In the genomic region with DNA sequence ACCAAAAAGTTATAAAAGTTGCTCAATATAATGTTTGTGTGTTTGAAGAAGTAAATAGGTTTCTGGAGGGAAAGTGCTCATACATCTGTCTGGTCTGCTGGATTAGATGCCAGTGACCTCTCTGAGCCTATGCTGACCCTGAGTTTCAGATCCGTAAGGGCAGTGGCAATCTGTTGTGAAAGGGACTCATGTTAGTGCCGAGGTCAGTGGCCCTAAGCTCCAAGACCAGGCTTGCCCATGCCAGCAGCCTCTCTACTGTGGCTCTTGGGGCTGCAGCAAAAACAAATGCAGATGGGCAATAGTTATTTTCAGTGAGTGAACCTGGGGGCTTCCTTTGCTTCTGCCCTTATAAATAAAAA, we compare ENCODE assay signal across 20 cellular contexts. TPM values are rescaled to one million over a fixed set of nuclear protein-coding genes. Genes with fewer than 3 reads are reported as not detected.
A peak's percentile ranks its signal among the peaks of the same experiment; 100 is the strongest.
DNase-seq lines count a peak whose midpoint lies in the region; ATAC-seq and TF ChIP-seq lines count a peak whose summit lies in the region.
"Had no signal": no experiment of that assay in that cellular context is flagged by ENCODE, and none has a peak within 500 bp of the region (broad histone marks: within the 10 kb centered on the region; RNA-seq: fewer than 3 reads in every experiment).

No MANE protein-coding gene starts in this region.

- H3K9me3 ChIP-seq in right atrium auricular region (no peaks in the 10 kb centered on the region), mucosa of rectum (ENCODE audit: control insufficient read depth in 2 of 2, low read length in 2 of 2) (no peaks in the 10 kb centered on the region), upper lobe of right lung (no peaks in the 10 kb centered on the region), gastroesophageal sphincter (no peaks in the 10 kb centered on the region)
- H3K9me3 ChIP-seq: BE2C had no signal

- no peak overlapping the region for H3K9ac ChIP-seq in mucosa of rectum (ENCODE audit: low read depth in 1 of 2, low read length in 2 of 2)
- H3K9ac ChIP-seq: GM23248 had no signal

- 25 to 47% methylated on average over 2 of the region's 2 CpGs for WGBS in gastroesophageal sphincter (ENCODE audit: low coverage in 1 of 2), 2 donors

- TF ChIP-seq POLR2A in gastroesophageal sphincter (IDR thresholded peaks at IDR 0.05), result no peak

- no peak overlapping the region for H3K4me3 ChIP-seq in right atrium auricular region
- H3K4me3 ChIP-seq in mucosa of rectum (ENCODE audit: low read length in 2 of 2), result no peak overlapping the region
- no peak overlapping the region for H3K4me3 ChIP-seq in upper lobe of right lung
- H3K4me3 ChIP-seq in gastroesophageal sphincter, result no peak overlapping the region
- H3K4me3 ChIP-seq: GM23248 had no signal

- H3K4me1 ChIP-seq in right atrium auricular region (no peaks in the 10 kb centered on the region), mucosa of rectum (ENCODE audit: control insufficient read depth in 2 of 2, insufficient read depth in 2 of 2, low read length in 2 of 2) (no peaks in the 10 kb centered on the region), upper lobe of right lung (no peaks in the 10 kb centered on the region), gastroesophageal sphincter (no peaks in the 10 kb centered on the region)
- H3K4me1 ChIP-seq: BE2C had no signal

- peak; percentile 71 for ATAC-seq in Right ventricle myocardium inferior
- peak; percentile 58 for ATAC-seq in upper lobe of right lung
- no peak for ATAC-seq in gastroesophageal sphincter

- intact Hi-C loops in Right ventricle myocardium inferior (cut with DNase I) (no loop called here), upper lobe of right lung (cut with DNase I) (no loop called here)

- H3K27ac ChIP-seq in right atrium auricular region (no peak overlapping the region), mucosa of rectum (ENCODE audit: low read depth in 2 of 2, low read length in 2 of 2) (peak overlapping the region; percentile 12 to 35), upper lobe of right lung (no peak overlapping the region), gastroesophageal sphincter (peak overlapping the region in 2 of 4 donors; percentile 0 to 29)
- H3K27ac ChIP-seq: GM23248 had no signal

- no peak for TF ChIP-seq CTCF in right atrium auricular region (IDR thresholded peaks at IDR 0.05)
- no peak for TF ChIP-seq CTCF in upper lobe of right lung (IDR thresholded peaks at IDR 0.05)
- TF ChIP-seq CTCF in gastroesophageal sphincter (IDR thresholded peaks at IDR 0.05), result no peak

- TF ChIP-seq EP300 in gastroesophageal sphincter (IDR thresholded peaks at IDR 0.05), result no peak

- no peaks in the 10 kb centered on the region for H3K36me3 ChIP-seq in right atrium auricular region
- no peaks in the 10 kb centered on the region for H3K36me3 ChIP-seq in mucosa of rectum (ENCODE audit: control insufficient read depth in 2 of 2, insufficient read depth in 2 of 2, low read length in 2 of 2)
- no peaks in the 10 kb centered on the region for H3K36me3 ChIP-seq in upper lobe of right lung
- H3K36me3 ChIP-seq in gastroesophageal sphincter, result no peaks in the 10 kb centered on the region
- H3K36me3 ChIP-seq: BE2C had no signal

- DNase-seq in Right ventricle myocardium inferior (ENCODE audit: missing footprints), result no peak
- no peak for DNase-seq in right atrium auricular region (ENCODE audit: low spot score)
- peak; percentile 24 for DNase-seq in globus pallidus (ENCODE audit: low spot score)
- DNase-seq in upper lobe of right lung, result no peak
- DNase-seq in DMS 273 treated with DMSO at 0.1 percent for 48 hours (lab: John Stamatoyannopoulos, UW), result no peak
- no peak for DNase-seq in NCI-H82 (lab: John Stamatoyannopoulos, UW)
- DNase-seq: 8988T; BE2C; DMS79; HCEC 1CT; MM.1S; NCI-H69; NK-92 treated with Interleukin-12 subunit alpha and Interleukin-12 subunit beta, amount 100 ng/mL, for 24 hours; SIG-M5 had no signal

- H3K27me3 ChIP-seq in right atrium auricular region, result no peaks in the 10 kb centered on the region
- no peaks in the 10 kb centered on the region for H3K27me3 ChIP-seq in mucosa of rectum (ENCODE audit: control insufficient read depth in 2 of 2, insufficient read depth in 2 of 2, low read length in 2 of 2)
- H3K27me3 ChIP-seq in upper lobe of right lung, result no peaks in the 10 kb centered on the region
- H3K27me3 ChIP-seq in gastroesophageal sphincter, result peaks cover 6% of the 10 kb centered on the region
- H3K27me3 ChIP-seq: BE2C had no signal

RNA-seq across cellular contexts. Expression of a gene that starts 9.2 kb away (rescaled TPM):
- total RNA-seq in Right ventricle myocardium inferior, result 1.3 TPM
- total RNA-seq in right atrium auricular region, result under 1 TPM; 0.59 to 0.71 TPM
- 3.0 TPM for total RNA-seq in upper lobe of right lung
- total RNA-seq in gastroesophageal sphincter, result 1 to 10 TPM in 3 of 4 donors, not detected in 1; 3.0 to 8.2 (median 3.9) TPM
- total RNA-seq: CD4-positive, alpha-beta memory T cell; GM23248; LHCN-M2; RPMI7951 had no signal

RNA-seq across cellular contexts. Expression of a gene that starts 28.3 kb away (rescaled TPM):
- total RNA-seq in Right ventricle myocardium inferior (23.8 TPM), right atrium auricular region (10 to 100 TPM in 1 of 2 donors, 1 to 10 TPM in 1; 7.8 to 11.6 TPM), upper lobe of right lung (53.9 TPM), gastroesophageal sphincter (10 to 100 TPM; 10.5 to 65.7 (median 25.8) TPM)
- total RNA-seq: GM23248, LHCN-M2, RPMI7951 had no signal

Comparison
In these comparisons a context has a peak if more than half of its experiments do, and no peak if none do; other contexts are left out.
1. H3K27ac ChIP-seq: peak in mucosa of rectum (2 of 2); none in right atrium auricular region (0 of 2) and upper lobe of right lung (single experiment).